Comparison of ENCODE assay signal across 12 cellular contexts in genomic region chr7:129103561-129104324, GRCh38.
"Had no signal": no experiment of that assay in that cellular context is flagged by ENCODE, and none has a peak within 500 bp of the region (broad histone marks: within the 10 kb centered on the region; RNA-seq: fewer than 3 reads in every experiment).

No MANE protein-coding gene starts in this region.

- H3K9me3 ChIP-seq: adrenal gland, lower lobe of right lung, vagina had no signal

- H3K27ac ChIP-seq: lower lobe of right lung, vagina had no signal

- ATAC-seq: activated T-cell treated with anti-CD3 and anti-CD28 coated beads, Interleukin-2, amount 50 U/mL, for 4 hours; lower lobe of right lung; stimulated activated effector memory CD8-positive, alpha-beta T cell treated with anti-CD3 and anti-CD28 coated beads, Interleukin-12 subunit alpha, Interleukin-12 subunit beta, amount 100 ng/mL, for 72 hours had no signal

- H3K4me1 ChIP-seq: lower lobe of right lung, vagina had no signal

- H3K27me3 ChIP-seq: adrenal gland, vagina had no signal

- DNase-seq: activated CD4-positive, alpha-beta memory T cell treated with anti-CD3 and anti-CD28 coated beads, Interleukin-2, amount 10 ng/mL, durations not matched to agents 7 days and 5 days; activated CD4-positive, alpha-beta T cell treated with anti-CD3 and anti-CD28 coated beads for 4 hours; activated effector memory CD4-positive, alpha-beta T cell treated with anti-CD3 and anti-CD28 coated beads, Interleukin-2, amount 50 U/mL, for 16 hours; activated T-cell treated with anti-CD3 and anti-CD28 coated beads, Interleukin-2, amount 50 U/mL, for 4 hours; adrenal gland; caudate nucleus; erythroblast; hippocampal formation; lower lobe of right lung; retina had no signal

- H3K36me3 ChIP-seq: adrenal gland, lower lobe of right lung, vagina had no signal

- H3K4me3 ChIP-seq: adrenal gland, lower lobe of right lung, vagina had no signal
